Comparison of ENCODE assay signal across 32 cellular contexts in genomic region chr12:124812356-124812755, GRCh38.
"Had no signal": no experiment of that assay in that cellular context is flagged by ENCODE, and none has a peak within 500 bp of the region (broad histone marks: within the 10 kb centered on the region; RNA-seq: fewer than 3 reads in every experiment).

No MANE protein-coding gene starts in this region.

- FAIRE-seq: bronchial epithelial cell, TTC549 had no signal

- H3K27ac ChIP-seq: ascending aorta, cardiac muscle cell, VCaP had no signal

- H3K4me3 ChIP-seq: ascending aorta, cardiac muscle cell had no signal

- H3K9me3 ChIP-seq: ascending aorta had no signal

- DNase-seq: activated B cell treated with CpG ODN at 0.5 μM for 24 hours; activated CD4-positive, alpha-beta memory T cell treated with anti-CD3 and anti-CD28 coated beads, Interleukin-2, amount 10 ng/mL, durations not matched to agents 7 days and 5 days; activated CD4-positive, alpha-beta T cell treated with anti-CD3 and anti-CD28 coated beads for 1 hour; activated CD4-positive, alpha-beta T cell treated with anti-CD3 and anti-CD28 coated beads for 36 hours; activated CD4-positive, alpha-beta T cell treated with anti-CD3 and anti-CD28 coated beads for 48 hours; activated CD4-positive, alpha-beta T cell treated with anti-CD3 and anti-CD28 coated beads, Interleukin-2, amount 10 ng/mL, durations not matched to agents 7 days and 5 days; activated CD4-positive, alpha-beta T cell treated with anti-CD3 and anti-CD28 coated beads, Interleukin-2, amount 50 U/mL, for 48 hours; activated CD8-positive, alpha-beta memory T cell treated with anti-CD3 and anti-CD28 coated beads for 24 hours; activated CD8-positive, alpha-beta memory T cell treated with anti-CD3 and anti-CD28 coated beads, Interleukin-2, amount 10 ng/mL, durations not matched to agents 7 days and 5 days; activated CD8-positive, alpha-beta memory T cell treated with anti-CD3 and anti-CD28 coated beads, Interleukin-2, amount 50 U/mL, for 48 hours; activated CD8-positive, alpha-beta T cell treated with anti-CD3 and anti-CD28 coated beads, Interleukin-2, amount 10 ng/mL, durations not matched to agents 7 days and 5 days; activated effector memory CD4-positive, alpha-beta T cell treated with Interleukin-2 at 50 U/mL for 16 hours; activated gamma-delta T cell; activated naive CD4-positive, alpha-beta T cell; activated naive CD4-positive, alpha-beta T cell treated with anti-CD3 and anti-CD28 coated beads for 36 hours; activated naive CD4-positive, alpha-beta T cell treated with anti-CD3 and anti-CD28 coated beads, Interleukin-2, amount 50 U/mL, for 16 hours; activated naive CD8-positive, alpha-beta T cell treated with anti-CD3 and anti-CD28 coated beads for 36 hours; activated T-cell treated with anti-CD3 and anti-CD28 coated beads, Interleukin-2, amount 50 U/mL, for 24 hours; activated T-cell treated with anti-CD3 and anti-CD28 coated beads, Interleukin-2, amount 50 U/mL, for 48 hours; amygdala; anterior cingulate cortex; central memory CD4-positive, alpha-beta T cell; T-helper 1 cell; T-helper 2 cell; T-helper 9 cell had no signal

- ATAC-seq: activated CD4-positive, alpha-beta T cell treated with anti-CD3 and anti-CD28 coated beads for 36 hours; activated CD4-positive, CD25-positive, alpha-beta regulatory T cell treated with anti-CD3 and anti-CD28 coated beads, Interleukin-2, amount 50 U/mL, for 24 hours; activated CD8-positive, alpha-beta memory T cell treated with anti-CD3 and anti-CD28 coated beads, Interleukin-2, amount 10 ng/mL, durations not matched to agents 7 days and 5 days; activated naive CD4-positive, alpha-beta T cell treated with anti-CD3 and anti-CD28 coated beads, Interleukin-2, amount 50 U/mL, for 72 hours had no signal

- H3K36me3 ChIP-seq: cardiac muscle cell had no signal

- H3K27me3 ChIP-seq: ascending aorta, cardiac muscle cell had no signal

- H3K4me1 ChIP-seq: ascending aorta had no signal
